In the genomic region with DNA sequence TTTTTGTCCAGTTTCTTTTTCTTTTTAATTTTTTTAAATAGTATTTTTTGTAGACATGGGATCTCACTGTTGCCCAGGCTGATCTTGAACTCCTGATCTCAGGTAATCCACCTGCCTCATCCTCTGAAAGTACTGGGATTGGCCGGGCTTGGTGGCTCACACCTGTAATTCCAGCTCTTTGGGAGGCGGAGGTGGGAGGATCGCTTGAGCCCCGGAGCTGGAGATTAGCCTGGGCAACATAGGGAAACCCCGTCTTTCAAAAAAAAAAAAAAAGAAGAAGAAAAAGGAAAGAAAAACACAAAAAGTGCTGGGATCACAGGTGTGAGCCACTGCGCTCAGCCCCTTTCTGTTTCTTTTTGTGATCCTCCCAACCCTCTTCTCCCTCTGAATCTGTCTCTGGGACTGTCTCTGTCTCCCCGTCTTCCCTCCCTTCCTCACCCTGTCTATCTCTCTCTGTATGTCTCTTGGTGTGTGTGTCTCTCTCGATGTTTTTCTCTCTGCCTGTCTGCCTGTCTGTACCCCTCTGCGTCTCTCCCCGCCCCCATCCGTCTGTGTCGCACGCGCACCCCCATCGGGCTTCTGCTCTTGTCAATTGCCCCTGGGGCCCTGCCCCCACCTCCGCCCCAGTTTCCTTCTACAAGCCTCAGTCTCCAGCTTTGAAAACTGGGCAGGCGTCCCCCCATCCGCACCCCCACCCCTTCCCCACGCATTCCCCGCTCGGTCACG, we compare ENCODE assay signal across 8 cellular contexts. TPM values are rescaled to one million over a fixed set of nuclear protein-coding genes. Genes with fewer than 3 reads are reported as not detected.
DNase-seq lines count a peak whose midpoint lies in the region; ATAC-seq and TF ChIP-seq lines count a peak whose summit lies in the region.

No MANE protein-coding gene starts in this region.

- peaks cover 31% of the 10 kb centered on the region for H3K36me3 Mint-ChIP-seq in activated naive CD4-positive, alpha-beta T cell treated with anti-CD3 and anti-CD28 coated beads, Interleukin-2, amount 10 ng/mL, durations not matched to agents 7 days and 5 days

- H3K4me1 ChIP-seq in Panc1 (ENCODE audit: control insufficient read depth, insufficient read depth, low read length) = peaks cover 76% of the 10 kb centered on the region

- peak overlapping the region; percentile 78 for H3K4me3 Mint-ChIP-seq in activated naive CD4-positive, alpha-beta T cell treated with anti-CD3 and anti-CD28 coated beads, Interleukin-2, amount 10 ng/mL, durations not matched to agents 7 days and 5 days

- peak; percentile 94 for DNase-seq in Panc1 (ENCODE audit: low read depth, low spot score)
- DNase-seq in activated naive CD4-positive, alpha-beta T cell treated with anti-CD3 and anti-CD28 coated beads, Interleukin-2, amount 10 ng/mL, durations not matched to agents 7 days and 5 days = peak; percentile 91
- peak; percentile 76 to 91 for DNase-seq in stimulated activated CD4-positive, alpha-beta T cell treated with anti-CD3 and anti-CD28 coated beads, Interleukin-1b, Interleukin-23, amount 100 ng/mL, for 1 hour (ENCODE audit: low read depth in 2 of 2)
- no peak for DNase-seq in islet precursor cell
- DNase-seq in NCI-H187 treated with DMSO at 0.1 percent for 48 hours (lab: John Stamatoyannopoulos, UW) = no peak

- POLR2A ChIA-PET in Panc1 (lab: Charles Lee) = interaction anchor here (0.5 to 15.7 kb wide), 29 partner anchors 9 to 880 kb away, joined by 3 to 524 read pairs (median 6); a partner anchor contains a TSS

- H3K27me3 ChIP-seq in Panc1 (ENCODE audit: control insufficient read depth, insufficient read depth, low read length) = no peaks in the 10 kb centered on the region

- H3K9me3 ChIP-seq in Panc1 (ENCODE audit: control insufficient read depth, insufficient read depth, low read depth, low read length) = no peaks in the 10 kb centered on the region

- BruUV-seq in Panc1 (replicated peaks; lab: Mats Ljungman, UMichigan) = TSS peak; percentile 35

- in situ Hi-C loops in Panc1 (cut with HindIII; ENCODE audit: low pct_unique_long_range_greater_than_20kb, low sequenced_read_pairs) = no loop called here

- ATAC-seq in Panc1 (peak; percentile 0), HG02973 (IDR thresholded peaks at IDR 0.05; ENCODE audit: unreplicated experiment) (no peak)

- peaks cover 53% of the 10 kb centered on the region for H3K4me1 Mint-ChIP-seq in activated naive CD4-positive, alpha-beta T cell treated with anti-CD3 and anti-CD28 coated beads, Interleukin-2, amount 10 ng/mL, durations not matched to agents 7 days and 5 days

- H3K4me3 ChIP-seq in GM12875 (ENCODE audit: low read depth, low read length) = peak overlapping the region; percentile 95
- H3K4me3 ChIP-seq in Panc1 (ENCODE audit: low read depth in 2 of 2, low read length in 2 of 2) = peak overlapping the region; percentile 42 to 55
- peak overlapping the region; percentile 13 for H3K4me3 ChIP-seq in iPS-11a (ENCODE audit: low read depth, low read length)

- peaks cover 6% of the 10 kb centered on the region for H3K27me3 Mint-ChIP-seq in activated naive CD4-positive, alpha-beta T cell treated with anti-CD3 and anti-CD28 coated beads, Interleukin-2, amount 10 ng/mL, durations not matched to agents 7 days and 5 days

- H3K27ac ChIP-seq in Panc1 (ENCODE audit: low read length) = peak overlapping the region; percentile 90

- intact Hi-C loops in Panc1 (cut with micrococcal nuclease; ENCODE audit: unreplicated experiment) = no loop called here

- peak overlapping the region; percentile 89 for H3K27ac Mint-ChIP-seq in activated naive CD4-positive, alpha-beta T cell treated with anti-CD3 and anti-CD28 coated beads, Interleukin-2, amount 10 ng/mL, durations not matched to agents 7 days and 5 days

- H3K9me3 Mint-ChIP-seq in activated naive CD4-positive, alpha-beta T cell treated with anti-CD3 and anti-CD28 coated beads, Interleukin-2, amount 10 ng/mL, durations not matched to agents 7 days and 5 days = no peaks in the 10 kb centered on the region

- peaks cover 7% of the 10 kb centered on the region for H3K36me3 ChIP-seq in Panc1 (ENCODE audit: control insufficient read depth, insufficient read depth, low read length)

- CTCF ChIA-PET in Panc1 (lab: Charles Lee) = interaction anchor here (0.6 to 4.6 kb wide), 10 partner anchors 9 to 475 kb away, joined by 3 to 144 read pairs (median 4); a partner anchor contains a TSS
- CTCF ChIA-PET in activated naive CD4-positive, alpha-beta T cell treated with anti-CD3 and anti-CD28 coated beads, Interleukin-2, amount 10 ng/mL, durations not matched to agents 7 days and 5 days (lab: Charles Lee) = interaction anchor here (3.8 kb wide), 1 partner anchor 8 kb away, joined by 32 read pairs; no protein-coding TSS in a partner anchor

- TF ChIP-seq CTCF in GM12875 (IDR thresholded peaks at IDR 0.05; ENCODE audit: borderline replicate concordance, insufficient read depth, low read depth, low read length) (no peak), Panc1 (IDR thresholded peaks at IDR 0.05) (no peak)

RNA-seq across cellular contexts. Expression of a gene that starts 0.6 kb away (rescaled TPM):
- total RNA-seq in Panc1 (2021; ENCODE audit: unreplicated experiment) = 414 TPM
- 369 TPM for polyA plus RNA-seq in Panc1 (2012; ENCODE audit: insufficient read length)

RNA-seq across cellular contexts. Expression of a gene that starts 6.4 kb away (rescaled TPM):
- total RNA-seq in Panc1 (2021; ENCODE audit: unreplicated experiment) = 1,988 TPM
- 2,032 TPM for polyA plus RNA-seq in Panc1 (2012; ENCODE audit: insufficient read length)

RNA-seq across cellular contexts. Expression of a gene that starts 14.9 kb away (rescaled TPM):
- total RNA-seq in Panc1 (2021; ENCODE audit: unreplicated experiment) = 739 TPM
- 764 TPM for polyA plus RNA-seq in Panc1 (2012; ENCODE audit: insufficient read length)

RNA-seq across cellular contexts. Expression of a gene that starts 15.2 kb away (rescaled TPM):
- total RNA-seq in Panc1 (2021; ENCODE audit: unreplicated experiment) = 901 TPM
- polyA plus RNA-seq in Panc1 (2012; ENCODE audit: insufficient read length) = 1,335 TPM

RNA-seq across cellular contexts. Expression of a gene that starts 29.7 kb away (rescaled TPM):
- total RNA-seq in Panc1 (2021; ENCODE audit: unreplicated experiment) = 27,832 TPM
- polyA plus RNA-seq in Panc1 (2012; ENCODE audit: insufficient read length) = 38,578 TPM

Comparison
In these comparisons a context has a peak if more than half of its experiments do, and no peak if none do; other contexts are left out.
1. H3K4me3 ChIP-seq: peak in every context shown above with its lines; median percentile 95 in GM12875; 48 in Panc1; 13 in iPS-11a.
2. DNase-seq: peak in Panc1 (single experiment), activated naive CD4-positive, alpha-beta T cell treated with anti-CD3 and anti-CD28 coated beads, Interleukin-2, amount 10 ng/mL, durations not matched to agents 7 days and 5 days (single experiment) and stimulated activated CD4-positive, alpha-beta T cell treated with anti-CD3 and anti-CD28 coated beads, Interleukin-1b, Interleukin-23, amount 100 ng/mL, for 1 hour (2 of 2); none in islet precursor cell (single experiment) and NCI-H187 treated with DMSO at 0.1 percent for 48 hours (single experiment).